21 cellular contexts compared by ENCODE assay signal in genomic region chr12:70094467-70094866, GRCh38.
"Had no signal": no experiment of that assay in that cellular context is flagged by ENCODE, and none has a peak within 500 bp of the region (broad histone marks: within the 10 kb centered on the region; RNA-seq: fewer than 3 reads in every experiment).

No MANE protein-coding gene starts in this region.

- H3K27me3 Mint-ChIP-seq: memory B cell had no signal

- H3K9me3 Mint-ChIP-seq: activated naive CD4-positive, alpha-beta T cell treated with anti-CD3 and anti-CD28 coated beads, Interleukin-2, amount 50 U/mL, for 24 hours; memory B cell had no signal

- ATAC-seq: left lung; naive thymus-derived CD4-positive, alpha-beta T cell had no signal

- H3K9me3 ChIP-seq: adrenal gland, gastrocnemius medialis, heart left ventricle, left lung, psoas muscle, sigmoid colon, tibial nerve, vagina had no signal

- H3K4me1 ChIP-seq: adrenal gland, gastrocnemius medialis, left lung, psoas muscle, sigmoid colon, spleen, vagina had no signal

- H3K27me3 ChIP-seq: adrenal gland, cardiac muscle cell, dorsolateral prefrontal cortex, gastrocnemius medialis, heart left ventricle, left lung, sigmoid colon, spleen, tibial nerve, vagina had no signal

- H3K4me3 Mint-ChIP-seq: activated naive CD4-positive, alpha-beta T cell treated with anti-CD3 and anti-CD28 coated beads, Interleukin-2, amount 50 U/mL, for 24 hours; endodermal cell; memory B cell; naive thymus-derived CD4-positive, alpha-beta T cell had no signal

- H3K27ac Mint-ChIP-seq: activated naive CD4-positive, alpha-beta T cell treated with anti-CD3 and anti-CD28 coated beads, Interleukin-2, amount 50 U/mL, for 24 hours; endodermal cell; memory B cell; naive thymus-derived CD4-positive, alpha-beta T cell had no signal

- H3K4me3 ChIP-seq: adrenal gland, cardiac muscle cell, dorsolateral prefrontal cortex, gastrocnemius medialis, heart left ventricle, left lung, psoas muscle, sigmoid colon, spleen, tibial nerve, vagina had no signal

- H3K27ac ChIP-seq: adrenal gland, cardiac muscle cell, dorsolateral prefrontal cortex, gastrocnemius medialis, heart left ventricle, left lung, psoas muscle, sigmoid colon, spleen, tibial nerve, vagina had no signal

- H3K36me3 Mint-ChIP-seq: activated naive CD4-positive, alpha-beta T cell treated with anti-CD3 and anti-CD28 coated beads, Interleukin-2, amount 50 U/mL, for 24 hours; memory B cell; naive thymus-derived CD4-positive, alpha-beta T cell had no signal

- H3K4me1 Mint-ChIP-seq: activated naive CD4-positive, alpha-beta T cell treated with anti-CD3 and anti-CD28 coated beads, Interleukin-2, amount 50 U/mL, for 24 hours; naive thymus-derived CD4-positive, alpha-beta T cell had no signal

- H3K36me3 ChIP-seq: adrenal gland, cardiac muscle cell, gastrocnemius medialis, heart left ventricle, left lung, sigmoid colon, spleen, tibial nerve, vagina had no signal

- DNase-seq: activated CD4-positive, alpha-beta T cell treated with anti-CD3 and anti-CD28 coated beads, Interleukin-2, amount 50 U/mL, for 4 hours; activated gamma-delta T cell; adrenal gland; dorsolateral prefrontal cortex; endodermal cell; gastrocnemius medialis; heart left ventricle; kidney; left lung; naive thymus-derived CD4-positive, alpha-beta T cell; psoas muscle; sigmoid colon; spleen; stimulated activated CD8-positive, alpha-beta memory T cell treated with anti-CD3 and anti-CD28 coated beads, Interleukin-4, amount 100 ng/mL, for 48 hours; stimulated activated naive CD4-positive, alpha-beta T cell; SW 1271 had no signal
